In genomic region chrX:72620550-72621145, GRCh38 we compare ENCODE assay signal across 9 cellular contexts. TPM values are rescaled to one million over a fixed set of nuclear protein-coding genes. Genes with fewer than 3 reads are reported as not detected.
A peak's percentile ranks its signal among the peaks of the same experiment; 100 is the strongest.
DNase-seq lines count a peak whose midpoint lies in the region; ATAC-seq, FAIRE-seq and TF ChIP-seq lines count a peak whose summit lies in the region.
"Had no signal": no experiment of that assay in that cellular context is flagged by ENCODE, and none has a peak within 500 bp of the region (broad histone marks: within the 10 kb centered on the region; RNA-seq: fewer than 3 reads in every experiment).

No MANE protein-coding gene starts in this region.

- H3K9me2 ChIP-seq in PC-9 (ENCODE audit: insufficient read depth) = no peaks in the 10 kb centered on the region

- H3K4ac ChIP-seq in mesendoderm (ENCODE audit: low read depth, low read length) = no peak overlapping the region

- peaks cover 0 to 15% (median 0%) of the 10 kb centered on the region in 3 donors for H3K4me1 Mint-ChIP-seq in CD8-positive, alpha-beta memory T cell

- H3K4me2 ChIP-seq in PC-9 (peak overlapping the region; percentile 64), mesendoderm (ENCODE audit: low read length) (no peak overlapping the region)

- H2AK5ac ChIP-seq in mesendoderm (ENCODE audit: low read length) = no peak overlapping the region

- no peak overlapping the region for H2BK120ac ChIP-seq in mesendoderm (ENCODE audit: low read depth, low read length)

- TF ChIP-seq CTCF in PC-9 (conservative IDR thresholded peaks at IDR 0.05) = no peak
- TF ChIP-seq CTCF in bronchial epithelial cell (IDR thresholded peaks at IDR 0.05; ENCODE audit: insufficient read depth, low read length, severe bottlenecking) = no peak
- TF ChIP-seq CTCF in ovary (IDR thresholded peaks at IDR 0.05) = no peak

- H3K4me3 ChIP-seq in CD8-positive, alpha-beta memory T cell (ENCODE audit: low read length) = no peak overlapping the region
- H3K4me3 ChIP-seq in PC-9 = peak overlapping the region; percentile 14; the same call in 1 of the 2 replicates
- H3K4me3 ChIP-seq in bronchial epithelial cell (ENCODE audit: low read depth, low read length) = no peak overlapping the region
- no peak overlapping the region for H3K4me3 ChIP-seq in ovary
- H3K4me3 ChIP-seq in mesendoderm (ENCODE audit: low read length) = no peak overlapping the region
- H3K4me3 ChIP-seq: cardiac muscle cell had no signal

- FAIRE-seq in bronchial epithelial cell (lab: Jason Lieb, UNC) = peak; percentile 28

- TF ChIP-seq EP300 in ovary (IDR thresholded peaks at IDR 0.05) = no peak

- no peaks in the 10 kb centered on the region for H4K20me1 ChIP-seq in PC-9 (ENCODE audit: insufficient read depth)

- H4K8ac ChIP-seq in mesendoderm (ENCODE audit: low read depth, low read length) = no peak overlapping the region

- peak in 1 of 5 donors; percentile 46 for DNase-seq in CD8-positive, alpha-beta memory T cell
- peak; percentile 63 to 90 for DNase-seq in PC-9
- DNase-seq in bronchial epithelial cell (ENCODE audit: low read depth) = peak; percentile 89
- DNase-seq in ovary = peak; percentile 66 to 85 (median 74)
- no peak for DNase-seq in mesendoderm
- no peak for DNase-seq in NCI-H1417 (lab: John Stamatoyannopoulos, UW)
- DNase-seq in NCI-H1092 treated with DMSO at 0.1 percent for 48 hours (lab: John Stamatoyannopoulos, UW) = no peak

- 20 to 42% (median 28%) methylated on average over 9 of the region's 9 CpGs for WGBS in ovary, 3 donors
- no CpG with 5 or more reads among the region's 9 CpGs for WGBS in mesendoderm (ENCODE audit: extremely low coverage, insufficient coverage, low lambda C conversion rate)

- peak overlapping the region in 4 of 7 donors; percentile 4 to 63 (median 28) for H3K4me3 Mint-ChIP-seq in CD8-positive, alpha-beta memory T cell

- POLR2A ChIA-PET in CD8-positive, alpha-beta memory T cell (lab: Charles Lee) = no interaction called here
- POLR2A ChIA-PET in PC-9 (lab: Charles Lee; ENCODE audit: unreplicated experiment) = interaction anchor here (0.6 kb wide), 1 partner anchor 33 kb away, joined by 7 read pairs; no protein-coding TSS in a partner anchor

- no peak overlapping the region for H3K27ac ChIP-seq in CD8-positive, alpha-beta memory T cell (ENCODE audit: low read depth, low read length)
- H3K27ac ChIP-seq in PC-9 (peak overlapping the region; percentile 82), ovary (peak overlapping the region; percentile 59 to 77), mesendoderm (ENCODE audit: low read depth, low read length) (no peak overlapping the region)
- H3K27ac ChIP-seq: cardiac muscle cell had no signal

- H3K79me2 ChIP-seq in PC-9 (ENCODE audit: low read depth) (no peaks in the 10 kb centered on the region), mesendoderm (ENCODE audit: control insufficient read depth, insufficient read depth, low read length) (no peaks in the 10 kb centered on the region)

- H3K36me3 ChIP-seq in CD8-positive, alpha-beta memory T cell (ENCODE audit: insufficient read depth, low read length) = no peaks in the 10 kb centered on the region
- H3K36me3 ChIP-seq in PC-9 (ENCODE audit: low read depth) (no peaks in the 10 kb centered on the region; the same call in 1 of the 2 replicates), bronchial epithelial cell (ENCODE audit: control insufficient read depth, insufficient read depth, low read length) (no peaks in the 10 kb centered on the region), ovary (no peaks in the 10 kb centered on the region), mesendoderm (ENCODE audit: control insufficient read depth, insufficient read depth, low read length) (no peaks in the 10 kb centered on the region)
- H3K36me3 ChIP-seq: cardiac muscle cell had no signal

- no peak for ATAC-seq in HG02884 (IDR thresholded peaks at IDR 0.05; ENCODE audit: unreplicated experiment)

- no peak overlapping the region for H2AFZ ChIP-seq in PC-9

- H4K5ac ChIP-seq in mesendoderm (ENCODE audit: low read length) = no peak overlapping the region

- no peaks in the 10 kb centered on the region for H3K27me3 ChIP-seq in CD8-positive, alpha-beta memory T cell (ENCODE audit: insufficient read depth, low read length, poor library complexity, severe bottlenecking)
- H3K27me3 ChIP-seq in PC-9 (ENCODE audit: insufficient read depth, low read depth) (no peaks in the 10 kb centered on the region), bronchial epithelial cell (ENCODE audit: control insufficient read depth, insufficient read depth, low read length) (no peaks in the 10 kb centered on the region), ovary (no peaks in the 10 kb centered on the region), mesendoderm (ENCODE audit: insufficient read depth, low read length, poor library complexity) (no peaks in the 10 kb centered on the region)
- H3K27me3 ChIP-seq: cardiac muscle cell had no signal

- no peaks in the 10 kb centered on the region for H3K9me3 ChIP-seq in CD8-positive, alpha-beta memory T cell (ENCODE audit: low read length)
- H3K9me3 ChIP-seq in PC-9 (ENCODE audit: insufficient read depth, low read depth) (no peaks in the 10 kb centered on the region), ovary (no peaks in the 10 kb centered on the region)

- H2BK5ac ChIP-seq in mesendoderm (ENCODE audit: low read length) = no peak overlapping the region

- no peaks in the 10 kb centered on the region for H3K4me1 ChIP-seq in CD8-positive, alpha-beta memory T cell (ENCODE audit: insufficient read depth, low read length)
- H3K4me1 ChIP-seq in PC-9 (replicated peaks; ENCODE audit: insufficient read depth) (peaks cover 34% of the 10 kb centered on the region), ovary (ENCODE audit: insufficient read depth) (peaks cover 4% of the 10 kb centered on the region), mesendoderm (ENCODE audit: control insufficient read depth, low read depth, low read length) (no peaks in the 10 kb centered on the region)

- no peak overlapping the region for H3K18ac ChIP-seq in mesendoderm (ENCODE audit: low read length)

- intact Hi-C loops in PC-9 (cut with micrococcal nuclease; ENCODE audit: unreplicated experiment) = loop anchor here (2.0 to 10.0 kb wide), 2 partner anchors 94 to 626 kb away; partner anchors contain the start of gene PHKA1
- intact Hi-C loops in ovary (cut with DNase I) = no loop called here

- H2BK15ac ChIP-seq in mesendoderm (replicated peaks; ENCODE audit: low read depth) = no peak overlapping the region

- no peak overlapping the region for H3K27ac Mint-ChIP-seq in CD8-positive, alpha-beta memory T cell

- H3K9ac ChIP-seq in mesendoderm (ENCODE audit: low read length) = no peak overlapping the region

- no peak overlapping the region for H3K56ac ChIP-seq in mesendoderm (ENCODE audit: low read length)

- peaks cover 0 to 9% of the 10 kb centered on the region in 2 donors for H3K27me3 Mint-ChIP-seq in CD8-positive, alpha-beta memory T cell

- H3K79me1 ChIP-seq in mesendoderm (ENCODE audit: low read length) = no peaks in the 10 kb centered on the region

- no peaks in the 10 kb centered on the region for H3K9me3 Mint-ChIP-seq in CD8-positive, alpha-beta memory T cell

- peaks cover 17% of the 10 kb centered on the region for H3F3A ChIP-seq in PC-9 (ENCODE audit: insufficient read depth, low read depth)

- H3K23ac ChIP-seq in mesendoderm (ENCODE audit: low read length) = no peak overlapping the region

- BruUV-seq in PC-9 (replicated peaks; lab: Mats Ljungman, UMichigan) = no TSS peak

- CTCF ChIA-PET in CD8-positive, alpha-beta memory T cell (lab: Charles Lee) = no interaction called here
- CTCF ChIA-PET in PC-9 (lab: Charles Lee) = interaction anchor here (0.6 kb wide), 1 partner anchor 48 kb away, joined by 3 read pairs; no protein-coding TSS in a partner anchor

- H3K36me3 Mint-ChIP-seq in CD8-positive, alpha-beta memory T cell = no peaks in the 10 kb centered on the region

- peak; percentile 32 for TF ChIP-seq POLR2A in ovary (IDR thresholded peaks at IDR 0.05)

RNA-seq across cellular contexts. Expression of gene HDAC8, which starts 48.0 kb away (rescaled TPM):
- total RNA-seq in CD8-positive, alpha-beta memory T cell = 10 to 100 TPM; 17.3 to 17.8 TPM
- 16.4 TPM for polyA plus RNA-seq in CD8-positive, alpha-beta memory T cell
- total RNA-seq in PC-9 (2021) = 52.8 and 61.3 TPM in 2 replicates
- total RNA-seq in bronchial epithelial cell = 17.6 and 21.1 TPM in 2 replicates
- 10 to 100 TPM; 19.2 to 28.8 (median 24.2) TPM for total RNA-seq in ovary
- 10 to 100 TPM; 16.9 to 33.7 TPM for polyA plus RNA-seq in ovary
- polyA plus RNA-seq in mesendoderm (2013, experiment 1 of 2) = 11.7 TPM
- 11.9 TPM for polyA plus RNA-seq in mesendoderm (2013, experiment 2 of 2)

Comparison
In these comparisons a context has a peak if more than half of its experiments do, and no peak if none do; other contexts are left out.
1. DNase-seq: peak in PC-9 (2 of 2), bronchial epithelial cell (single experiment) and ovary (5 of 5); none in mesendoderm (single experiment), NCI-H1417 (0 of 3) and NCI-H1092 treated with DMSO at 0.1 percent for 48 hours (single experiment).
2. H3K27ac ChIP-seq: peak in PC-9 (single experiment) and ovary (2 of 2); none in CD8-positive, alpha-beta memory T cell (single experiment) and mesendoderm (single experiment).